In the genomic region with DNA sequence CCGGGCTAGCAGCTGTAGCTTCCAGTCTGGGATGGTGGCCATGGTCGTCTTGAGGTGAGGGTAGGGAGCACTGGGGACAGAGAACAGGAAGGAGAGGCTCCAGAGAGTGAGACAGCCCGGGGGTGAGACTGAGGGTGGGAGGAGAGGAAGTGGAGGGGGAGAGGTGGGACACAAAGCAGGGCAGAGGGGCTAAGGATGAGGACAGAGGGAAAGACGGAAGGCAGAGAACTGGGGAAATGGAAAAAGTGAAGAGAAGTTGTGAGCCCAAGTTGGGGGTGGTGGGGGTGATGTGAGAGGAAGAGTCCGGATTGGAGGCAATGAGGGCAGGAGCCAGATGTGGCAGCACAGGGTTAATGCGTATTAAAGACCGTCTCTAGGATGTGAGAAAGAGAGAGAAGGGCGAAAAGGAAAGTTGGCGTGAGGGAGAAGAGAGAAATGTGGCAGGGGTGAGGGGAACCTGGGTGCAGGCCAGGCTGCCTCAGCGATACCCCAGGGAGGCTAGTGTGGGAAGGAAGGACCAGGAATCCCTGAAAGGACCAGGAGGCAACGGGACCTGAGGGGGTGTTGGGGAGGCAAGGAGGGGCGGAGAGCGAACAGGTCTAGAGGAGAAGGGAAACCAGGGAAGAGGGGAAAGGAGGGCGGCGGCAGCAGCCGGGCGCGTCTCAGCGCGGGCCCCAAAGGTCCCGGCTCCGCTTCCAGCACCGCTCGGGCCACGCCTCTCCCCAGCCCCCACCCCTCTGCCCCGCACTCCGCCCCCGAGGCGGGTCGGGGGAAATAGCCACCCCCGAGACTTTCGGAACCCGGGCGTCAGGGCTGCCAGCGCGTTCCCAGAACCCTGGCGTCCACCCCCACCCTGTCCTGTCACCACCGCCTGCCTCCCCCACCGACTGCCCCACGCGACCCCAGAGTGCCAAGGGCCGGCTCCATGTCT, we compare ENCODE assay signal across 1 cellular context.
TF ChIP-seq lines count a peak whose summit lies in the region.

A gene with protein sequence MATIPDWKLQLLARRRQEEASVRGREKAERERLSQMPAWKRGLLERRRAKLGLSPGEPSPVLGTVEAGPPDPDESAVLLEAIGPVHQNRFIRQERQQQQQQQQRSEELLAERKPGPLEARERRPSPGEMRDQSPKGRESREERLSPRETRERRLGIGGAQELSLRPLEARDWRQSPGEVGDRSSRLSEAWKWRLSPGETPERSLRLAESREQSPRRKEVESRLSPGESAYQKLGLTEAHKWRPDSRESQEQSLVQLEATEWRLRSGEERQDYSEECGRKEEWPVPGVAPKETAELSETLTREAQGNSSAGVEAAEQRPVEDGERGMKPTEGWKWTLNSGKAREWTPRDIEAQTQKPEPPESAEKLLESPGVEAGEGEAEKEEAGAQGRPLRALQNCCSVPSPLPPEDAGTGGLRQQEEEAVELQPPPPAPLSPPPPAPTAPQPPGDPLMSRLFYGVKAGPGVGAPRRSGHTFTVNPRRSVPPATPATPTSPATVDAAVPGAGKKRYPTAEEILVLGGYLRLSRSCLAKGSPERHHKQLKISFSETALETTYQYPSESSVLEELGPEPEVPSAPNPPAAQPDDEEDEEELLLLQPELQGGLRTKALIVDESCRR (minus strand): TSS at position 669 of the 931 bp plus-strand sequence. CDS start 627 bp downstream, at position 42.

TF ChIP-seq in K562, 482 proteins besides CTCF, POLR2A, EP300 and RAD21 (continued from another document and continues in another):
- TF ChIP-seq, protein P1, sequence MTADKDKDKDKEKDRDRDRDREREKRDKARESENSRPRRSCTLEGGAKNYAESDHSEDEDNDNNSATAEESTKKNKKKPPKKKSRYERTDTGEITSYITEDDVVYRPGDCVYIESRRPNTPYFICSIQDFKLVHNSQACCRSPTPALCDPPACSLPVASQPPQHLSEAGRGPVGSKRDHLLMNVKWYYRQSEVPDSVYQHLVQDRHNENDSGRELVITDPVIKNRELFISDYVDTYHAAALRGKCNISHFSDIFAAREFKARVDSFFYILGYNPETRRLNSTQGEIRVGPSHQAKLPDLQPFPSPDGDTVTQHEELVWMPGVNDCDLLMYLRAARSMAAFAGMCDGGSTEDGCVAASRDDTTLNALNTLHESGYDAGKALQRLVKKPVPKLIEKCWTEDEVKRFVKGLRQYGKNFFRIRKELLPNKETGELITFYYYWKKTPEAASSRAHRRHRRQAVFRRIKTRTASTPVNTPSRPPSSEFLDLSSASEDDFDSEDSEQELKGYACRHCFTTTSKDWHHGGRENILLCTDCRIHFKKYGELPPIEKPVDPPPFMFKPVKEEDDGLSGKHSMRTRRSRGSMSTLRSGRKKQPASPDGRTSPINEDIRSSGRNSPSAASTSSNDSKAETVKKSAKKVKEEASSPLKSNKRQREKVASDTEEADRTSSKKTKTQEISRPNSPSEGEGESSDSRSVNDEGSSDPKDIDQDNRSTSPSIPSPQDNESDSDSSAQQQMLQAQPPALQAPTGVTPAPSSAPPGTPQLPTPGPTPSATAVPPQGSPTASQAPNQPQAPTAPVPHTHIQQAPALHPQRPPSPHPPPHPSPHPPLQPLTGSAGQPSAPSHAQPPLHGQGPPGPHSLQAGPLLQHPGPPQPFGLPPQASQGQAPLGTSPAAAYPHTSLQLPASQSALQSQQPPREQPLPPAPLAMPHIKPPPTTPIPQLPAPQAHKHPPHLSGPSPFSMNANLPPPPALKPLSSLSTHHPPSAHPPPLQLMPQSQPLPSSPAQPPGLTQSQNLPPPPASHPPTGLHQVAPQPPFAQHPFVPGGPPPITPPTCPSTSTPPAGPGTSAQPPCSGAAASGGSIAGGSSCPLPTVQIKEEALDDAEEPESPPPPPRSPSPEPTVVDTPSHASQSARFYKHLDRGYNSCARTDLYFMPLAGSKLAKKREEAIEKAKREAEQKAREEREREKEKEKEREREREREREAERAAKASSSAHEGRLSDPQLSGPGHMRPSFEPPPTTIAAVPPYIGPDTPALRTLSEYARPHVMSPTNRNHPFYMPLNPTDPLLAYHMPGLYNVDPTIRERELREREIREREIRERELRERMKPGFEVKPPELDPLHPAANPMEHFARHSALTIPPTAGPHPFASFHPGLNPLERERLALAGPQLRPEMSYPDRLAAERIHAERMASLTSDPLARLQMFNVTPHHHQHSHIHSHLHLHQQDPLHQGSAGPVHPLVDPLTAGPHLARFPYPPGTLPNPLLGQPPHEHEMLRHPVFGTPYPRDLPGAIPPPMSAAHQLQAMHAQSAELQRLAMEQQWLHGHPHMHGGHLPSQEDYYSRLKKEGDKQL (CRISPR knock-in tag; IDR thresholded peaks at IDR 0.05; ENCODE audit: borderline replicate concordance) = no peak
- no peak for TF ChIP-seq CBX2 (IDR thresholded peaks at IDR 0.05; ENCODE audit: insufficient read depth, low read length, poor library complexity, severe bottlenecking)
- no peak for TF ChIP-seq HIVEP1 (CRISPR knock-in tag; IDR thresholded peaks at IDR 0.05)
- no peak for TF ChIP-seq ZNF586 (CRISPR knock-in tag; conservative IDR thresholded peaks at IDR 0.05)
- no peak for TF ChIP-seq ZNF830 (CRISPR knock-in tag; IDR thresholded peaks at IDR 0.05)
- TF ChIP-seq L3MBTL2 (IDR thresholded peaks at IDR 0.05) = no peak
- no peak for TF ChIP-seq NRF1 (conservative IDR thresholded peaks at IDR 0.05 in 1 of 2, IDR thresholded peaks at IDR 0.05 in 1 of 2)
- no peak for TF ChIP-seq ZKSCAN8 (CRISPR knock-in tag; IDR thresholded peaks at IDR 0.05)
- TF ChIP-seq CHD1 (IDR thresholded peaks at IDR 0.05; ENCODE audit: low read length) = no peak
- TF ChIP-seq BRCA1 (IDR thresholded peaks at IDR 0.05) = no peak
- no peak for TF ChIP-seq BRCA1 (CRISPR knock-in tag; IDR thresholded peaks at IDR 0.05)
- TF ChIP-seq NCOA1 (IDR thresholded peaks at IDR 0.05; ENCODE audit: low read depth) = 0 out of 2 replicates have a peak, but pooled peaks have one; percentile 26
- TF ChIP-seq ILK (tag; IDR thresholded peaks at IDR 0.05; ENCODE audit: borderline replicate concordance, low read depth) = no peak
- TF ChIP-seq BRF1 (IDR thresholded peaks at IDR 0.05; ENCODE audit: borderline replicate concordance, extremely low read depth, insufficient read length) = no peak
- TF ChIP-seq OTX1 (CRISPR knock-in tag; IDR thresholded peaks at IDR 0.05) = peak; percentile 46
- no peak for TF ChIP-seq CREB1 (IDR thresholded peaks at IDR 0.05)
- 0 out of 2 replicates have a peak, but pooled peaks have one; percentile 46 for TF ChIP-seq CREB1 (CRISPR knock-in tag; IDR thresholded peaks at IDR 0.05)
- no peak for TF ChIP-seq ZNF639 (CRISPR knock-in tag; conservative IDR thresholded peaks at IDR 0.05 in 1 of 2, IDR thresholded peaks at IDR 0.05 in 1 of 2)
- no peak for TF ChIP-seq ZNF644 (tag; IDR thresholded peaks at IDR 0.05; ENCODE audit: low read depth)
- no peak for TF ChIP-seq ZNF311 (CRISPR knock-in tag; IDR thresholded peaks at IDR 0.05)
- no peak for TF ChIP-seq ZNF518B (CRISPR knock-in tag; IDR thresholded peaks at IDR 0.05)
- no peak for TF ChIP-seq GABPB2 (CRISPR knock-in tag; conservative IDR thresholded peaks at IDR 0.05)
- no peak for TF ChIP-seq SRSF1 (IDR thresholded peaks at IDR 0.05; ENCODE audit: low read depth, low read length)
- TF ChIP-seq, protein P2, sequence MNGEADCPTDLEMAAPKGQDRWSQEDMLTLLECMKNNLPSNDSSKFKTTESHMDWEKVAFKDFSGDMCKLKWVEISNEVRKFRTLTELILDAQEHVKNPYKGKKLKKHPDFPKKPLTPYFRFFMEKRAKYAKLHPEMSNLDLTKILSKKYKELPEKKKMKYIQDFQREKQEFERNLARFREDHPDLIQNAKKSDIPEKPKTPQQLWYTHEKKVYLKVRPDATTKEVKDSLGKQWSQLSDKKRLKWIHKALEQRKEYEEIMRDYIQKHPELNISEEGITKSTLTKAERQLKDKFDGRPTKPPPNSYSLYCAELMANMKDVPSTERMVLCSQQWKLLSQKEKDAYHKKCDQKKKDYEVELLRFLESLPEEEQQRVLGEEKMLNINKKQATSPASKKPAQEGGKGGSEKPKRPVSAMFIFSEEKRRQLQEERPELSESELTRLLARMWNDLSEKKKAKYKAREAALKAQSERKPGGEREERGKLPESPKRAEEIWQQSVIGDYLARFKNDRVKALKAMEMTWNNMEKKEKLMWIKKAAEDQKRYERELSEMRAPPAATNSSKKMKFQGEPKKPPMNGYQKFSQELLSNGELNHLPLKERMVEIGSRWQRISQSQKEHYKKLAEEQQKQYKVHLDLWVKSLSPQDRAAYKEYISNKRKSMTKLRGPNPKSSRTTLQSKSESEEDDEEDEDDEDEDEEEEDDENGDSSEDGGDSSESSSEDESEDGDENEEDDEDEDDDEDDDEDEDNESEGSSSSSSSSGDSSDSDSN (IDR thresholded peaks at IDR 0.05; ENCODE audit: borderline replicate concordance in 1 of 2, low read depth in 2 of 2, low read length in 2 of 2) = peak; percentile 21 to 71; a peak in 2 of 4 replicates
- TF ChIP-seq GATAD2A (IDR thresholded peaks at IDR 0.05) = peak; percentile 63; the same call in 1 of the 2 replicates
- TF ChIP-seq CBFA2T3 (IDR thresholded peaks at IDR 0.05) = no peak
- no peak for TF ChIP-seq HNRNPL (IDR thresholded peaks at IDR 0.05; ENCODE audit: low read depth, low read length)
- TF ChIP-seq LARP7 (IDR thresholded peaks at IDR 0.05) = peak; percentile 93
- TF ChIP-seq USF1 (CRISPR knock-in tag; IDR thresholded peaks at IDR 0.05) = no peak; the same call in 1 of the 2 replicates
- TF ChIP-seq BCL6 (CRISPR knock-in tag; IDR thresholded peaks at IDR 0.05) = no peak
- TF ChIP-seq HOXB6 (CRISPR knock-in tag; IDR thresholded peaks at IDR 0.05; ENCODE audit: borderline replicate concordance) = no peak
- TF ChIP-seq CHD2 (IDR thresholded peaks at IDR 0.05; ENCODE audit: low read depth, low read length) = no peak
- peak; percentile 46; the same call in 1 of the 2 replicates for TF ChIP-seq SAFB (IDR thresholded peaks at IDR 0.05; ENCODE audit: borderline replicate concordance, low read depth, low read length)
- no peak for TF ChIP-seq MCM5 (IDR thresholded peaks at IDR 0.05; ENCODE audit: low read depth)
- TF ChIP-seq MTF1 (CRISPR knock-in tag; IDR thresholded peaks at IDR 0.05; ENCODE audit: borderline replicate concordance) = no peak
- no peak for TF ChIP-seq MAFF (IDR thresholded peaks at IDR 0.05; ENCODE audit: low read length)
- TF ChIP-seq ZNF12 (CRISPR knock-in tag; IDR thresholded peaks at IDR 0.05) = no peak
- TF ChIP-seq HMGXB4 (CRISPR knock-in tag; IDR thresholded peaks at IDR 0.05) = no peak
- peak; percentile 46; the same call in 1 of the 2 replicates for TF ChIP-seq NFRKB (IDR thresholded peaks at IDR 0.05; ENCODE audit: low read depth)
- peak; percentile 61; the same call in 1 of the 2 replicates for TF ChIP-seq BCOR (IDR thresholded peaks at IDR 0.05)
- no peak for TF ChIP-seq RBM14 (IDR thresholded peaks at IDR 0.05; ENCODE audit: borderline replicate concordance, insufficient read depth, low read depth, low read length)
